Comparison of ENCODE assay signal across 1 cellular context in the genomic region with DNA sequence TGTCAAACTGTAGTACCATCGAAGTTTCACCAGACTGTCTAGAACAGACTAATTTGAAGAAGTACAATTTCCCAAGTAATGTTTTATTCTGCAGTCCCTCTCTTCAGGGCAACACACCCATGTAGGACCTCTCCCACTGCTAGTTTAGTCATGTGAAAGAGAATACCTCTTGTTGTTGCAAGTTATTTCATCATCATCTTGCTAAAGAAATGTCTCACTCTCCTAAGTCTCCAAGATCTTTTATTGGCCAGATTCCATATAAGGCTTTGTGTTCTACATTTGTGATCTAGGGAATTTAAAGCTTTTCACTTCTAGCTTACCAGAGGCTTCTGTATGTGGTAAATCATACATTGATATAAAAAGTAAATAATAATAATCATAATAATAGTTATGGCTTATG.
A peak's percentile ranks its signal among the peaks of the same experiment; 100 is the strongest.
TF ChIP-seq lines count a peak whose summit lies in the region.

No MANE protein-coding gene starts in this region.

TF ChIP-seq in HCT116, 20 proteins besides CTCF, POLR2A, EP300 and RAD21 (continued from another document):
- no peak for TF ChIP-seq CBX3 (IDR thresholded peaks at IDR 0.05; ENCODE audit: low read depth)
- TF ChIP-seq JUND (IDR thresholded peaks at IDR 0.05), result 0 out of 2 replicates have a peak, but pooled peaks have one; percentile 19
- TF ChIP-seq EZH2phosphoT487 (IDR thresholded peaks at IDR 0.05; ENCODE audit: borderline replicate concordance), result no peak
- TF ChIP-seq POLR2AphosphoS5 (IDR thresholded peaks at IDR 0.05; ENCODE audit: low read depth, low read length), result no peak
- TF ChIP-seq YY1 (IDR thresholded peaks at IDR 0.05; ENCODE audit: extremely low read depth, insufficient replicate concordance, low read depth, low read length), result no peak
- TF ChIP-seq SRF (IDR thresholded peaks at IDR 0.05; ENCODE audit: low read depth), result peak; percentile 74; the same call in 1 of the 2 replicates
- no peak for TF ChIP-seq ELF1 (IDR thresholded peaks at IDR 0.05; ENCODE audit: borderline replicate concordance, low read depth)
- 0 out of 2 replicates have a peak, but pooled peaks have one; percentile 7 for TF ChIP-seq FOSL1 (IDR thresholded peaks at IDR 0.05; ENCODE audit: low read depth)
- TF ChIP-seq TCF7L2 (IDR thresholded peaks at IDR 0.05; ENCODE audit: borderline replicate concordance, extremely low read depth, insufficient read depth, insufficient read length), result no peak
